Comparison of ENCODE assay signal across 11 cellular contexts in the genomic region with DNA sequence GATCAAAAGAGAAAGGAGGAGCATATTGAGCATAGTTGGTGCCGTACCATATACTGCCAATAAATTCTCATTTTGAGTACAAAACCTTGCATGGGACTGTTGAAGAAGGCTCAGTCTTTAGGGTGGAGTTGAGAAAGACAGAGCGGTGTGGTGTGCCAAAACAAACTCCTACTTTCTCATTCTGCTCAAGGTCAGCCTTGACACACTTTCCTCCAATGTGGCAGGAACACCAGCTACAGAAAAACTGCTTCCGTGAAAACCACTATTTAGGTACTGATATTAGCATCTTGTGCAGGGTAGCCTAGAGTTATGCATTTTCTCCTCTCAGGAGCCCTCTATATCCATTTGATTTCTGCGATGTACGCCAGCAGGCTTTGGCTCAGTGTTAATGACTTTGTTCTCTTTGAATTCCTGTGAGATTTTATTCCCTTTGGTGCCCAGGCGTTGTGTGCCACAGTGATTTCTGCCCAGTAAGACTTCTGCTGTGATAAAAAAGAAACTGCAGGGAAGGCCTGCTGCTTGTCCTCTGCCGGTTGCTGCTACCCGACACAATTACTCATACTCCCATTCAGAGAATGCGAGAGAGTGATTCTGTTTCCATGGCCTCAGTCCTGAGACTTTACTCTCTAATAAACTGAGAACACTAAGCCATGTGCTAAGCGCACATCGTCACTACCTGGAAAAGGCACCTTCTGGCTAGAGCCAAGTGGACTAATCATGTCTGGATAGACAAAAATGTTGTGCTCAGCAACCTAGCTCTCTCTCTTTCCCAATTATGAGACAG.
DNase-seq lines count a peak whose midpoint lies in the region; ATAC-seq and TF ChIP-seq lines count a peak whose summit lies in the region.
"Had no signal": no experiment of that assay in that cellular context is flagged by ENCODE, and none has a peak within 500 bp of the region (broad histone marks: within the 10 kb centered on the region; RNA-seq: fewer than 3 reads in every experiment).

No MANE protein-coding gene starts in this region.

- no peak overlapping the region for H3K27ac ChIP-seq in CD4-positive, alpha-beta T cell (ENCODE audit: low read depth, low read length)
- peak overlapping the region in 5 of 12 donors; percentile 4 to 78 (median 24) for H3K27ac ChIP-seq in heart left ventricle

- H3K27ac Mint-ChIP-seq in CD4-positive, alpha-beta T cell = peak overlapping the region; percentile 1
- H3K27ac Mint-ChIP-seq in T-helper 17 cell (peak overlapping the region; percentile 32), Calu3 (ENCODE audit: unreplicated experiment) (no peak overlapping the region)
- H3K27ac Mint-ChIP-seq: H9 had no signal

- no peak for TF ChIP-seq POLR2A in heart left ventricle (IDR thresholded peaks at IDR 0.05)

- H3K27me3 Mint-ChIP-seq in CD4-positive, alpha-beta T cell = no peaks in the 10 kb centered on the region
- H3K27me3 Mint-ChIP-seq in T-helper 17 cell (no peaks in the 10 kb centered on the region), Calu3 (ENCODE audit: unreplicated experiment) (no peaks in the 10 kb centered on the region)

- no peaks in the 10 kb centered on the region for H3K27me3 ChIP-seq in CD4-positive, alpha-beta T cell (ENCODE audit: control insufficient read depth, insufficient read depth, low read length)
- no peaks in the 10 kb centered on the region for H3K27me3 ChIP-seq in heart left ventricle
- H3K27me3 ChIP-seq: ovary had no signal

- H3K9me3 Mint-ChIP-seq in CD4-positive, alpha-beta T cell = no peaks in the 10 kb centered on the region
- H3K9me3 Mint-ChIP-seq in Calu3 (ENCODE audit: low read depth, unreplicated experiment) = no peaks in the 10 kb centered on the region

- H3K4me3 ChIP-seq in heart left ventricle = no peak overlapping the region
- H3K4me3 ChIP-seq: ovary had no signal

- POLR2A ChIA-PET in CD4-positive, alpha-beta T cell (lab: Charles Lee) = no interaction called here

- no peak for DNase-seq in CD4-positive, alpha-beta T cell
- DNase-seq in T-helper 17 cell = no peak
- DNase-seq in heart left ventricle = no peak
- DNase-seq in retina = peak; percentile 11
- no peak for DNase-seq in Calu3
- no peak for DNase-seq in stimulated activated CD8-positive, alpha-beta memory T cell treated with anti-CD3 and anti-CD28 coated beads, Interleukin-4, amount 100 ng/mL, for 48 hours
- DNase-seq in NCI-H2107 (lab: John Stamatoyannopoulos, UW) = no peak
- DNase-seq in mesenteric fat pad (ENCODE audit: low spot score) = no peak
- DNase-seq: activated CD4-positive, CD25-positive, alpha-beta regulatory T cell treated with anti-CD3 and anti-CD28 coated beads, Interleukin-2, amount 50 U/mL, for 72 hours; H9 had no signal

- intact Hi-C loops in CD4-positive, alpha-beta T cell (cut with DNase I, micrococcal nuclease) = no loop called here
- intact Hi-C loops in heart left ventricle (cut with DNase I) (no loop called here), Calu3 (cut with micrococcal nuclease; ENCODE audit: unreplicated experiment) (no loop called here)

- TF ChIP-seq CTCF in CD4-positive, alpha-beta T cell (IDR thresholded peaks at IDR 0.05) = no peak
- TF ChIP-seq CTCF in heart left ventricle (IDR thresholded peaks at IDR 0.05) (no peak), Calu3 (IDR thresholded peaks at IDR 0.05; ENCODE audit: unreplicated experiment) (no peak)

- no peak overlapping the region for H3K4me3 Mint-ChIP-seq in CD4-positive, alpha-beta T cell
- peak overlapping the region; percentile 64 for H3K4me3 Mint-ChIP-seq in T-helper 17 cell
- no peak overlapping the region for H3K4me3 Mint-ChIP-seq in Calu3 (ENCODE audit: low read depth, unreplicated experiment)
- H3K4me3 Mint-ChIP-seq: H9 had no signal

- H3K9me3 ChIP-seq in CD4-positive, alpha-beta T cell (ENCODE audit: control insufficient read depth, low read length) = no peaks in the 10 kb centered on the region
- H3K9me3 ChIP-seq in T-helper 17 cell (ENCODE audit: control insufficient read depth, low read length, poor library complexity, severe bottlenecking) (no peaks in the 10 kb centered on the region), heart left ventricle (no peaks in the 10 kb centered on the region)
- H3K9me3 ChIP-seq: ovary had no signal

- BruUV-seq in Calu3 (replicated peaks; lab: Mats Ljungman, UMichigan) = no TSS peak

- no peak for ATAC-seq in CD4-positive, alpha-beta T cell (ENCODE audit: poor library complexity)
- no peak for ATAC-seq in T-helper 17 cell
- peak in 3 of 4 donors; percentile 51 to 70 (median 63) for ATAC-seq in heart left ventricle

- no peaks in the 10 kb centered on the region for H3K36me3 Mint-ChIP-seq in CD4-positive, alpha-beta T cell (ENCODE audit: low read depth)
- H3K36me3 Mint-ChIP-seq in T-helper 17 cell (ENCODE audit: low read depth) = peaks cover 1% of the 10 kb centered on the region
- H3K36me3 Mint-ChIP-seq in Calu3 (ENCODE audit: insufficient read depth, unreplicated experiment) = no peaks in the 10 kb centered on the region

- H3K4me1 Mint-ChIP-seq in CD4-positive, alpha-beta T cell (ENCODE audit: low read depth) = peaks cover 21% of the 10 kb centered on the region
- peaks cover 25% of the 10 kb centered on the region for H3K4me1 Mint-ChIP-seq in T-helper 17 cell
- H3K4me1 Mint-ChIP-seq in Calu3 (ENCODE audit: low read depth, unreplicated experiment) = no peaks in the 10 kb centered on the region

- peaks cover 0 to 28% (median 8%) of the 10 kb centered on the region in 12 donors for H3K4me1 ChIP-seq in heart left ventricle

- H3K36me3 ChIP-seq in heart left ventricle = no peaks in the 10 kb centered on the region
- H3K36me3 ChIP-seq: ovary had no signal

- WGBS in heart left ventricle, 4 donors = 56 to 75% (median 60%) methylated on average over 11 of the region's 11 CpGs

- CTCF ChIA-PET in CD4-positive, alpha-beta T cell (lab: Charles Lee) = no interaction called here
- CTCF ChIA-PET in Calu3 (lab: Charles Lee) = interaction anchor here (1.3 kb wide), 1 partner anchor 29 kb away, joined by 3 read pairs; no protein-coding TSS in a partner anchor

Comparison
In these comparisons a context has a peak if more than half of its experiments do, and no peak if none do; other contexts are left out.
1. ATAC-seq: peak in heart left ventricle (3 of 4); none in CD4-positive, alpha-beta T cell (single experiment) and T-helper 17 cell (single experiment).